Comparison of ENCODE assay signal across 15 cellular contexts in the genomic region with DNA sequence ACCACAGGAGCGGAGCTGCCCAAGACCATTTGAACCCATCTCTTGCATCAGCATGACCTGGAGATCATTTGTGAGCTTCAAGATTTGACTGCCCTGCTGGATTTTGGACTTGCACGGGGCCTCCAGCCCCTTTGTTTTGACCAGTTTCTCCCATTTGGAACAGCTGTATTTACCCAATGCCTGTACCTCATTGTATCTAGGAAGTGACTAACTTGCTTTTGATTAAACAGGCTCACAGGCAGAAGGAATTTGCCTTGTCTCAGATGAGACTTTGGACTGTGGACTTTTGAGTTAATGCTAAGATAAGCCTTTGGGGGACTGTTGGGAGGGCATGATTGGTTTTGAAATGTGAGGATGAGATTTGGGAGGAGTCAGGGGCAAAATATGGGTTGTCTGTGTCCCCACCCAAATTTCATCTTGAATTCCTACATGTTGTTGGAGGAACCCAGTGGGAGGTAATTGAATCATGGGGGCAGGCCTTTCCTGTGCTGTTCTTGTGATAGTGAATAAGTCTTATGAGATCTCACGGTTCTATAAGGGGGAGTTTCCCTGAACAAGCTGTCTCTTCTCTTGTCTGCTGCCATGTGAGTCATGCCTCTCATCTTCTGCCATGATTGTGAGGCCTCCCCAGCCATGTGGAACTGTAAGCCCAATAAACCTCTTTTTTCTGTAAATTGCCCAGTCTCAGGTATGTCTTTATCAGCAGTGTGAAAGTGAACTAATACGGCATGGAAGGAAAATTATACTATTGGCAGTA. TPM values are rescaled to one million over a fixed set of nuclear protein-coding genes. Genes with fewer than 3 reads are reported as not detected.
"Had no signal": no experiment of that assay in that cellular context is flagged by ENCODE, and none has a peak within 500 bp of the region (broad histone marks: within the 10 kb centered on the region; RNA-seq: fewer than 3 reads in every experiment).

No MANE protein-coding gene starts in this region.

RNA-seq across cellular contexts. Expression of a gene that starts 11.5 kb away (rescaled TPM):
- total RNA-seq: ascending aorta, cardiac muscle cell, OCI-LY7, SJCRH30 had no signal
- polyA plus RNA-seq: cardiac muscle cell had no signal

RNA-seq across cellular contexts. Expression of a gene that starts 23.9 kb away (rescaled TPM):
- total RNA-seq: M059J, OCI-LY7, SJCRH30 had no signal

RNA-seq across cellular contexts. Expression of a gene that starts 48.8 kb away (rescaled TPM):
- total RNA-seq: activated CD4-positive, alpha-beta T cell treated with anti-CD3 and anti-CD28 coated beads, Interleukin-2, amount 10 ng/mL, durations not matched to agents 24 days and 14 days; activated CD8-positive, alpha-beta memory T cell treated with anti-CD3 and anti-CD28 coated beads for 36 hours; activated CD8-positive, alpha-beta T cell treated with anti-CD3 and anti-CD28 coated beads for 36 hours; activated naive CD8-positive, alpha-beta T cell treated with anti-CD3 and anti-CD28 coated beads for 36 hours; activated T-cell treated with anti-CD3 and anti-CD28 coated beads, Interleukin-2, amount 50 U/mL, for 72 hours; activated T-helper 17 cell treated with anti-CD3 and anti-CD28 coated beads, Interleukin-2, amount 50 U/mL, for 72 hours; ascending aorta; body of pancreas; cardiac muscle cell; M059J; OCI-LY7; RPMI7951; SJCRH30; T-helper 1 cell treated with Interleukin-12 subunit alpha and Interleukin-12 subunit beta and Interleukin-4 antibody, amounts not matched to agents 30 ng/mL and 1 ng/mL, for 36 hours; T-helper 2 cell treated with Interferon-gamma antibody and Interleukin-4, amounts not matched to agents 100 ng/mL and 5 ng/mL, for 36 hours had no signal
- polyA plus RNA-seq: cardiac muscle cell had no signal
